ENCODE assay signal across 15 cellular contexts in the genomic region with DNA sequence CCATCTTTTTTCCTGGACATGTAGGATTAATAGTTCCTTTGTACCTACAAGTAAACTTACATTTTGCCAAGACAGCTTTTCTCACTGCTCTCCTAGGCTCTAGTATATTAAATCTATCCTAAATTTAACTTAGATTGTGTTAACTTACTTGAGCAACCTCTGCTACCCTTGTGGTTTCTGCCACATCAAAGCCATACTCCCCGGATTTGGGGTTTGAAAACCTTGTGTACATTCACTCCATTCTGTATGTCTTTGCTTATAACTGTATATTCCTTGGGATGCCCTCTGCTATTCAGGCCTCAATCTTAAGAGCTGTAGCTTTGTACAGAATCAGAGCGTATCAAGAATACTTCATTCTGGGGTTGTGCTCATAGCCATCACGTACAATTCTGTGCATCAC.
DNase-seq lines count a peak whose midpoint lies in the region; ATAC-seq lines count a peak whose summit lies in the region.
"Had no signal": no experiment of that assay in that cellular context is flagged by ENCODE, and none has a peak within 500 bp of the region (broad histone marks: within the 10 kb centered on the region; RNA-seq: fewer than 3 reads in every experiment).

No MANE protein-coding gene starts in this region.

- H3K9me3 Mint-ChIP-seq in activated naive CD4-positive, alpha-beta T cell treated with anti-CD3 and anti-CD28 coated beads, Interleukin-2, amount 50 U/mL, for 72 hours, result no peaks in the 10 kb centered on the region

- H3K36me3 Mint-ChIP-seq in activated naive CD4-positive, alpha-beta T cell treated with anti-CD3 and anti-CD28 coated beads, Interleukin-2, amount 50 U/mL, for 72 hours, result peaks cover 6 to 8% of the 10 kb centered on the region in 2 donors

- peak; percentile 57 to 61 for ATAC-seq in activated naive CD4-positive, alpha-beta T cell treated with anti-CD3 and anti-CD28 coated beads, Interleukin-2, amount 50 U/mL, for 72 hours
- ATAC-seq in stimulated activated naive CD8-positive, alpha-beta T cell treated with anti-CD3 and anti-CD28 coated beads, Interleukin-15, Interleukin-2, amounts not matched to agents 100 U/mL and 50 U/mL, for 24 hours, result peak; percentile 68
- ATAC-seq in GM21360 (IDR thresholded peaks at IDR 0.05; ENCODE audit: unreplicated experiment), result no peak
- ATAC-seq: body of pancreas, HepG2 had no signal

- peak; percentile 32 for DNase-seq in stimulated activated CD4-positive, alpha-beta T cell treated with anti-CD3 and anti-CD28 coated beads, Interleukin-15, amount 100 ng/mL, for 24 hours
- DNase-seq in stimulated activated CD4-positive, alpha-beta T cell treated with anti-CD3 and anti-CD28 coated beads, Interleukin-4, amount 100 ng/mL, for 1 hour, result no peak
- DNase-seq in T-helper 22 cell (ENCODE audit: low read depth) (peak; percentile 31), NCI-H524 treated with DMSO at 0.1 percent for 48 hours (lab: John Stamatoyannopoulos, UW) (no peak), medulla oblongata (ENCODE audit: extremely low spot score) (no peak)
- DNase-seq in activated naive CD4-positive, alpha-beta T cell treated with anti-CD3 and anti-CD28 coated beads, Interleukin-2, amount 50 U/mL, for 72 hours (ENCODE audit: low spot score in 2 of 2), result peak in 1 of 2 donors; percentile 27
- DNase-seq in stimulated activated naive CD8-positive, alpha-beta T cell treated with anti-CD3 and anti-CD28 coated beads, Interleukin-15, Interleukin-2, amounts not matched to agents 100 U/mL and 50 U/mL, for 24 hours, result peak; percentile 12
- DNase-seq: activated CD4-positive, CD25-positive, alpha-beta regulatory T cell; body of pancreas; DMS153; NCI-H1694 treated with DMSO at 0.1 percent for 48 hours; NCI-H345; sigmoid colon had no signal

- no peak overlapping the region for H3K27ac Mint-ChIP-seq in activated naive CD4-positive, alpha-beta T cell treated with anti-CD3 and anti-CD28 coated beads, Interleukin-2, amount 50 U/mL, for 72 hours

Comparison
In these comparisons a context has a peak if more than half of its experiments do, and no peak if none do; other contexts are left out.
1. DNase-seq: peak in stimulated activated CD4-positive, alpha-beta T cell treated with anti-CD3 and anti-CD28 coated beads, Interleukin-15, amount 100 ng/mL, for 24 hours (single experiment), T-helper 22 cell (single experiment) and stimulated activated naive CD8-positive, alpha-beta T cell treated with anti-CD3 and anti-CD28 coated beads, Interleukin-15, Interleukin-2, amounts not matched to agents 100 U/mL and 50 U/mL, for 24 hours (single experiment); none in stimulated activated CD4-positive, alpha-beta T cell treated with anti-CD3 and anti-CD28 coated beads, Interleukin-4, amount 100 ng/mL, for 1 hour (single experiment), NCI-H524 treated with DMSO at 0.1 percent for 48 hours (single experiment) and medulla oblongata (single experiment).